Comparison of ENCODE assay signal across 25 cellular contexts in genomic region chr12:24592048-24592447, GRCh38.
"Had no signal": no experiment of that assay in that cellular context is flagged by ENCODE, and none has a peak within 500 bp of the region (broad histone marks: within the 10 kb centered on the region; RNA-seq: fewer than 3 reads in every experiment).

No MANE protein-coding gene starts in this region.

- ATAC-seq: activated CD4-positive, CD25-positive, alpha-beta regulatory T cell treated with anti-CD3 and anti-CD28 coated beads, Interleukin-2, amount 50 U/mL, for 24 hours; activated naive CD4-positive, alpha-beta T cell treated with anti-CD3 and anti-CD28 coated beads, Interleukin-2, amount 50 U/mL, for 72 hours; activated T-helper 17 cell treated with anti-CD3 and anti-CD28 coated beads, Interleukin-2, amount 50 U/mL, for 72 hours; natural killer cell treated with Interleukin-12 subunit alpha and Interleukin-12 subunit beta and Interleukin-15 and Interleukin-18, amount 100 ng/mL, for 72 hours; psoas muscle; stimulated activated naive CD8-positive, alpha-beta T cell treated with anti-CD3 and anti-CD28 coated beads, Interleukin-15, Interleukin-2, amounts not matched to agents 100 U/mL and 50 U/mL, for 24 hours had no signal

- H3K27ac ChIP-seq: ascending aorta, brain microvascular endothelial cell, hepatocyte, left ventricle myocardium inferior, neutrophil, ovary, psoas muscle, right atrium auricular region, upper lobe of left lung, VCaP had no signal

- H3K27me3 ChIP-seq: ascending aorta, brain microvascular endothelial cell, neutrophil, ovary, right atrium auricular region, upper lobe of left lung had no signal

- DNase-seq: activated CD4-positive, alpha-beta T cell treated with anti-CD3 and anti-CD28 coated beads, Interleukin-2, amount 10 ng/mL, durations not matched to agents 24 days and 14 days; activated T-cell treated with anti-CD3 and anti-CD28 coated beads, Interleukin-2, amount 50 U/mL, for 1 hour; brain microvascular endothelial cell; caudate nucleus; dermis blood vessel endothelial cell; effector CD8-positive, alpha-beta T cell; foreskin melanocyte; glutamatergic neuron; immature natural killer cell; left ventricle myocardium inferior; ovary; psoas muscle; stimulated activated CD4-positive, alpha-beta T cell treated with anti-CD3 and anti-CD28 coated beads, Interleukin-12 subunit alpha, Interleukin-12 subunit beta, amount 100 ng/mL, for 4 hours; stimulated activated CD4-positive, alpha-beta T cell treated with anti-CD3 and anti-CD28 coated beads, Interleukin-4, amount 100 ng/mL, for 4 hours; stimulated activated naive CD8-positive, alpha-beta T cell treated with anti-CD3 and anti-CD28 coated beads, Interleukin-15, Interleukin-2, amounts not matched to agents 100 U/mL and 50 U/mL, for 24 hours; upper lobe of left lung had no signal

- H3K4me3 ChIP-seq: ascending aorta, hepatocyte, left ventricle myocardium inferior, ovary, psoas muscle, right atrium auricular region, upper lobe of left lung had no signal

- H3K9me3 ChIP-seq: ascending aorta, left ventricle myocardium inferior, neutrophil, ovary, psoas muscle, right atrium auricular region, upper lobe of left lung had no signal

- H3K4me1 ChIP-seq: ascending aorta, left ventricle myocardium inferior, psoas muscle, right atrium auricular region, upper lobe of left lung had no signal

- H3K36me3 ChIP-seq: ascending aorta, brain microvascular endothelial cell, left ventricle myocardium inferior, neutrophil, ovary, right atrium auricular region, upper lobe of left lung had no signal
